In the genomic region with DNA sequence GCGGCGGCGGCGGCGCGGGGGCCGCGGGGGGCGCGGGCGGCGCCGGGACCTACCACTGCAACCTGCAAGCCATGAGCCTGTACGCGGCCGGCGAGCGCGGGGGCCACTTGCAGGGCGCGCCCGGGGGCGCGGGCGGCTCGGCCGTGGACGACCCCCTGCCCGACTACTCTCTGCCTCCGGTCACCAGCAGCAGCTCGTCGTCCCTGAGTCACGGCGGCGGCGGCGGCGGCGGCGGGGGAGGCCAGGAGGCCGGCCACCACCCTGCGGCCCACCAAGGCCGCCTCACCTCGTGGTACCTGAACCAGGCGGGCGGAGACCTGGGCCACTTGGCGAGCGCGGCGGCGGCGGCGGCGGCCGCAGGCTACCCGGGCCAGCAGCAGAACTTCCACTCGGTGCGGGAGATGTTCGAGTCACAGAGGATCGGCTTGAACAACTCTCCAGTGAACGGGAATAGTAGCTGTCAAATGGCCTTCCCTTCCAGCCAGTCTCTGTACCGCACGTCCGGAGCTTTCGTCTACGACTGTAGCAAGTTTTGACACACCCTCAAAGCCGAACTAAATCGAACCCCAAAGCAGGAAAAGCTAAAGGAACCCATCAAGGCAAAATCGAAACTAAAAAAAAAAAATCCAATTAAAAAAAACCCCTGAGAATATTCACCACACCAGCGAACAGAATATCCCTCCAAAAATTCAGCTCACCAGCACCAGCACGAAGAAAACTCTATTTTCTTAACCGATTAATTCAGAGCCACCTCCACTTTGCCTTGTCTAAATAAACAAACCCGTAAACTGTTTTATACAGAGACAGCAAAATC, we compare ENCODE assay signal across 8 cellular contexts. TPM values are rescaled to one million over a fixed set of nuclear protein-coding genes. Genes with fewer than 3 reads are reported as not detected.
DNase-seq lines count a peak whose midpoint lies in the region; ATAC-seq and TF ChIP-seq lines count a peak whose summit lies in the region.

No MANE protein-coding gene starts in this region.

- TF ChIP-seq CTCF in heart left ventricle (IDR thresholded peaks at IDR 0.05) (no peak), foreskin fibroblast (IDR thresholded peaks at IDR 0.05; ENCODE audit: low read depth, low read length) (no peak)

- no peaks in the 10 kb centered on the region for H3K36me3 ChIP-seq in heart left ventricle

- H3K4me3 ChIP-seq in heart left ventricle, result peak overlapping the region; percentile 26 to 89 (median 69)
- peak overlapping the region; percentile 78 to 79 for H3K4me3 ChIP-seq in foreskin fibroblast (ENCODE audit: low read depth in 1 of 2, low read length in 2 of 2)
- H3K4me3 ChIP-seq in skeletal muscle cell (ENCODE audit: low read depth, low read length), result peak overlapping the region; percentile 61

- H3K9me3 ChIP-seq in heart left ventricle, result no peaks in the 10 kb centered on the region

- peaks cover 0 to 50% (median 4%) of the 10 kb centered on the region in 12 donors for H3K4me1 ChIP-seq in heart left ventricle

- 2 to 4% (median 4%) methylated on average over 19 to 73 of the region's 73 CpGs for WGBS in heart left ventricle, 4 donors

- DNase-seq in heart left ventricle (peak in 1 of 5 donors; percentile 28), left ventricle myocardium superior (no peak), UCSD-AML1 (lab: John Stamatoyannopoulos, UW; ENCODE audit: unreplicated experiment) (peak; percentile 55), foreskin fibroblast (peak in 1 of 2 donors; percentile 49), skeletal muscle cell (ENCODE audit: low read depth) (no peak), dedifferentiated amniotic fluid mesenchymal stem cell (ENCODE audit: extremely low spot score) (no peak)

- TF ChIP-seq POLR2A in heart left ventricle (IDR thresholded peaks at IDR 0.05), result no peak

- intact Hi-C loops in heart left ventricle (cut with DNase I) (loop anchor here in 5 of 10 donors (5.0 to 10.0 kb wide), 4 partner anchors 76 to 223 kb away; no protein-coding TSS in a partner anchor), left ventricle myocardium superior (cut with micrococcal nuclease) (loop anchor here (5.0 kb wide), 1 partner anchor 491 kb away; no protein-coding TSS in a partner anchor)

- peak overlapping the region in 11 of 12 donors; percentile 47 to 95 (median 79) for H3K27ac ChIP-seq in heart left ventricle

- peaks cover 9 to 89% (median 46%) of the 10 kb centered on the region in 9 donors for H3K27me3 ChIP-seq in heart left ventricle

- ATAC-seq in heart left ventricle (no peak), left ventricle myocardium superior (no peak), HG03139 (IDR thresholded peaks at IDR 0.05; ENCODE audit: unreplicated experiment) (no peak), HG03025 (IDR thresholded peaks at IDR 0.05; ENCODE audit: low FRiP score, unreplicated experiment) (no peak)

RNA-seq across cellular contexts. Expression of a gene that starts 2.1 kb away (rescaled TPM):
- total RNA-seq in heart left ventricle (1 to 10 TPM; 1.8 to 6.3 (median 3.5) TPM), left ventricle myocardium superior (2.7 TPM)
- polyA plus RNA-seq in heart left ventricle, result 1 to 10 TPM; 2.1 to 2.9 TPM
